ENCODE assay signal across 8 cellular contexts in the genomic region with DNA sequence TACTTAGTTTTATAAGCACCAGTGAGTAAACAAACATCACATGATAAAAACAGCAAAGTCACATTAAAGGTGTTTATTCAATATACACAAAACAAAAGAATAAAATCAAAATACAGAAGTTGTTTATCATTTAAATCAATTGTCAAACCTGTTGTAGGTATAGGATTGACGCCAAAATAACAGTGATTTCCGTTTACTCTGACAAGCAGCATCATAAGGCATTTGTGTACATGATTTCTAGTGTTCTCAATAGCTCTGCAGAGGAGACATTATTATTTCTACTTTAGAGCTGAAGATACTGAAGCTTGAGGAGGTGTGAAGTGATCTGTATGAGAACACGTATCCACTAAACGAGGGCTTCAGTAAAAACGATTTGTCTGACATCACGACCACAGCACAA.
"Had no signal": no experiment of that assay in that cellular context is flagged by ENCODE, and none has a peak within 500 bp of the region (broad histone marks: within the 10 kb centered on the region; RNA-seq: fewer than 3 reads in every experiment).

No MANE protein-coding gene starts in this region.

- DNase-seq: GDM1, GF-D8 had no signal

- H3K4me3 ChIP-seq: GM12878 had no signal

- ATAC-seq: GM12878 had no signal

- FAIRE-seq: G401.6, GM12878, GM12891, GM12892, GM18507, GM19239 had no signal
